9 cellular contexts compared by ENCODE assay signal in genomic region chr5:111071413-111071812, GRCh38. TPM values are rescaled to one million over a fixed set of nuclear protein-coding genes. Genes with fewer than 3 reads are reported as not detected.
A peak's percentile ranks its signal among the peaks of the same experiment; 100 is the strongest.
DNase-seq lines count a peak whose midpoint lies in the region; ATAC-seq lines count a peak whose summit lies in the region.
"Had no signal": no experiment of that assay in that cellular context is flagged by ENCODE, and none has a peak within 500 bp of the region (broad histone marks: within the 10 kb centered on the region; RNA-seq: fewer than 3 reads in every experiment).

Gene TSLP (plus strand): TSS chr5:111071713. CDS start chr5:111071891, 178 bp downstream.

- peak within 1 kb of the TSS; percentile 56 for H3K4me3 Mint-ChIP-seq in activated T-cell treated with anti-CD3 and anti-CD28 coated beads, Interleukin-2, amount 50 U/mL, for 24 hours
- H3K4me3 Mint-ChIP-seq in activated T-helper 2 cell treated with anti-CD3 and anti-CD28 coated beads, Interferon-gamma antibody, Interleukin-2, Interleukin-4, amounts not matched to agents 10 μg/mL and 5 μg/mL and 100 μg/mL, durations not matched to agents 14 hours and 24 hours and 36 hours (ENCODE audit: low read depth) = peak within 1 kb of the TSS; percentile 86
- H3K4me3 Mint-ChIP-seq in stimulated activated effector memory CD8-positive, alpha-beta T cell treated with anti-CD3 and anti-CD28 coated beads, Interleukin-12 subunit alpha, Interleukin-12 subunit beta, amount 100 ng/mL, for 72 hours = peak within 1 kb of the TSS; percentile 75

- H3K9me3 Mint-ChIP-seq in activated T-cell treated with anti-CD3 and anti-CD28 coated beads, Interleukin-2, amount 50 U/mL, for 24 hours = no peaks in the 10 kb centered on the region
- no peaks in the 10 kb centered on the region for H3K9me3 Mint-ChIP-seq in activated T-helper 2 cell treated with anti-CD3 and anti-CD28 coated beads, Interferon-gamma antibody, Interleukin-2, Interleukin-4, amounts not matched to agents 10 μg/mL and 5 μg/mL and 100 μg/mL, durations not matched to agents 14 hours and 24 hours and 36 hours
- no peaks in the 10 kb centered on the region for H3K9me3 Mint-ChIP-seq in stimulated activated effector memory CD8-positive, alpha-beta T cell treated with anti-CD3 and anti-CD28 coated beads, Interleukin-12 subunit alpha, Interleukin-12 subunit beta, amount 100 ng/mL, for 72 hours

- no peaks in the 10 kb centered on the region for H3K9me3 ChIP-seq in iPS-15b (ENCODE audit: control insufficient read depth, insufficient read depth, low read length)

- no peak for DNase-seq in activated T-cell treated with anti-CD3 and anti-CD28 coated beads, Interleukin-2, amount 50 U/mL, for 24 hours
- DNase-seq in activated T-cell treated with anti-CD3 and anti-CD28 coated beads, Interleukin-2, amount 50 U/mL, for 1 hour = no peak
- no peak for DNase-seq in activated T-helper 2 cell treated with anti-CD3 and anti-CD28 coated beads, Interferon-gamma antibody, Interleukin-2, Interleukin-4, amounts not matched to agents 10 μg/mL and 5 μg/mL and 100 μg/mL, durations not matched to agents 14 hours and 24 hours and 36 hours (ENCODE audit: low spot score)
- DNase-seq in stimulated activated effector memory CD8-positive, alpha-beta T cell treated with anti-CD3 and anti-CD28 coated beads, Interleukin-12 subunit alpha, Interleukin-12 subunit beta, amount 100 ng/mL, for 72 hours (ENCODE audit: low spot score in 2 of 2) = no peak
- DNase-seq in nucleus accumbens (lab: John Stamatoyannopoulos, UW) = no peak
- DNase-seq in MV-4-11 (lab: John Stamatoyannopoulos, UW) = no peak
- DNase-seq: foreskin keratinocyte had no signal

- intact Hi-C loops in activated T-helper 2 cell treated with anti-CD3 and anti-CD28 coated beads, Interferon-gamma antibody, Interleukin-2, Interleukin-4, amounts not matched to agents 10 μg/mL and 5 μg/mL and 100 μg/mL, durations not matched to agents 14 hours and 24 hours and 36 hours (cut with micrococcal nuclease) = no loop called here

- ATAC-seq in stimulated activated effector memory CD8-positive, alpha-beta T cell treated with anti-CD3 and anti-CD28 coated beads, Interleukin-12 subunit alpha, Interleukin-12 subunit beta, amount 100 ng/mL, for 72 hours = no peak
- ATAC-seq in HG02852 (IDR thresholded peaks at IDR 0.05; ENCODE audit: unreplicated experiment) = no peak

- peaks cover 4% of the 10 kb centered on the region for H3K4me1 ChIP-seq in iPS-15b (ENCODE audit: control insufficient read depth, insufficient read depth, low read length)

- H3K27me3 ChIP-seq in iPS-15b (ENCODE audit: control insufficient read depth, insufficient read depth, low read length) = peaks cover 76% of the 10 kb centered on the region

- H3K36me3 Mint-ChIP-seq in activated T-cell treated with anti-CD3 and anti-CD28 coated beads, Interleukin-2, amount 50 U/mL, for 24 hours (ENCODE audit: low read depth) = peaks cover 2% of the 10 kb centered on the region
- H3K36me3 Mint-ChIP-seq in activated T-helper 2 cell treated with anti-CD3 and anti-CD28 coated beads, Interferon-gamma antibody, Interleukin-2, Interleukin-4, amounts not matched to agents 10 μg/mL and 5 μg/mL and 100 μg/mL, durations not matched to agents 14 hours and 24 hours and 36 hours (ENCODE audit: low read depth) = no peaks in the 10 kb centered on the region
- H3K36me3 Mint-ChIP-seq in stimulated activated effector memory CD8-positive, alpha-beta T cell treated with anti-CD3 and anti-CD28 coated beads, Interleukin-12 subunit alpha, Interleukin-12 subunit beta, amount 100 ng/mL, for 72 hours = no peaks in the 10 kb centered on the region

- H3K9ac ChIP-seq in iPS-15b (ENCODE audit: low read depth, low read length) = no peak within 1 kb of the TSS

- peaks cover 95% of the 10 kb centered on the region for H3K27me3 Mint-ChIP-seq in activated T-cell treated with anti-CD3 and anti-CD28 coated beads, Interleukin-2, amount 50 U/mL, for 24 hours
- H3K27me3 Mint-ChIP-seq in activated T-helper 2 cell treated with anti-CD3 and anti-CD28 coated beads, Interferon-gamma antibody, Interleukin-2, Interleukin-4, amounts not matched to agents 10 μg/mL and 5 μg/mL and 100 μg/mL, durations not matched to agents 14 hours and 24 hours and 36 hours (ENCODE audit: low read depth) = peaks cover 82% of the 10 kb centered on the region

- peak within 1 kb of the TSS; percentile 81 for H3K4me3 ChIP-seq in iPS-15b (ENCODE audit: low read depth, low read length)

- peaks cover 34% of the 10 kb centered on the region for H3K4me1 Mint-ChIP-seq in activated T-cell treated with anti-CD3 and anti-CD28 coated beads, Interleukin-2, amount 50 U/mL, for 24 hours (ENCODE audit: low read depth)
- H3K4me1 Mint-ChIP-seq in activated T-helper 2 cell treated with anti-CD3 and anti-CD28 coated beads, Interferon-gamma antibody, Interleukin-2, Interleukin-4, amounts not matched to agents 10 μg/mL and 5 μg/mL and 100 μg/mL, durations not matched to agents 14 hours and 24 hours and 36 hours (ENCODE audit: low read depth) = peaks cover 33% of the 10 kb centered on the region
- H3K4me1 Mint-ChIP-seq in stimulated activated effector memory CD8-positive, alpha-beta T cell treated with anti-CD3 and anti-CD28 coated beads, Interleukin-12 subunit alpha, Interleukin-12 subunit beta, amount 100 ng/mL, for 72 hours = peaks cover 29% of the 10 kb centered on the region

- H3K36me3 ChIP-seq in iPS-15b (ENCODE audit: control insufficient read depth, insufficient read depth, low read length) = no peaks in the 10 kb centered on the region

- H3K27ac Mint-ChIP-seq in activated T-cell treated with anti-CD3 and anti-CD28 coated beads, Interleukin-2, amount 50 U/mL, for 24 hours = no peak within 1 kb of the TSS
- no peak within 1 kb of the TSS for H3K27ac Mint-ChIP-seq in activated T-helper 2 cell treated with anti-CD3 and anti-CD28 coated beads, Interferon-gamma antibody, Interleukin-2, Interleukin-4, amounts not matched to agents 10 μg/mL and 5 μg/mL and 100 μg/mL, durations not matched to agents 14 hours and 24 hours and 36 hours
- no peak within 1 kb of the TSS for H3K27ac Mint-ChIP-seq in stimulated activated effector memory CD8-positive, alpha-beta T cell treated with anti-CD3 and anti-CD28 coated beads, Interleukin-12 subunit alpha, Interleukin-12 subunit beta, amount 100 ng/mL, for 72 hours

RNA-seq across cellular contexts. Expression of gene TSLP, which starts in this region (rescaled TPM):
- total RNA-seq in activated T-helper 2 cell treated with anti-CD3 and anti-CD28 coated beads, Interferon-gamma antibody, Interleukin-2, Interleukin-4, amounts not matched to agents 10 μg/mL and 5 μg/mL and 100 μg/mL, durations not matched to agents 14 hours and 24 hours and 36 hours = 0.46 and 0.87 TPM in 2 replicates
